ENCODE assay signal across 8 cellular contexts in genomic region chr9:136546697-136547481, GRCh38. TPM values are rescaled to one million over a fixed set of nuclear protein-coding genes. Genes with fewer than 3 reads are reported as not detected.
A peak's percentile ranks its signal among the peaks of the same experiment; 100 is the strongest.
DNase-seq lines count a peak whose midpoint lies in the region; ATAC-seq and TF ChIP-seq lines count a peak whose summit lies in the region.

No MANE protein-coding gene starts in this region.

- peaks cover 33% of the 10 kb centered on the region for H4K20me1 ChIP-seq in DND-41 (ENCODE audit: insufficient read depth, low read length)

- H3K27ac ChIP-seq in DND-41 (ENCODE audit: low read length) (peak overlapping the region; percentile 100), SK-N-MC (peak overlapping the region; percentile 92), heart right ventricle (peak overlapping the region; percentile 88 to 100 (median 98))

- ATAC-seq in DND-41 (ENCODE audit: insufficient read depth, low read depth), result peak; percentile 39
- peak; percentile 1 for ATAC-seq in HG03103 (IDR thresholded peaks at IDR 0.05; ENCODE audit: low read depth, unreplicated experiment)
- peak; percentile 36 to 77 (median 52) for ATAC-seq in heart right ventricle
- no peak for ATAC-seq in GM19328 (IDR thresholded peaks at IDR 0.05; ENCODE audit: unreplicated experiment)
- ATAC-seq in HG03460 (IDR thresholded peaks at IDR 0.05; ENCODE audit: unreplicated experiment), result no peak

- H3K9ac ChIP-seq in DND-41 (ENCODE audit: low read depth, low read length) (peak overlapping the region; percentile 99), SK-N-MC (ENCODE audit: insufficient read length) (peak overlapping the region; percentile 92)

- intact Hi-C loops in heart right ventricle (cut with DNase I), result loop anchor here in 6 of 10 donors (2.0 to 10.0 kb wide), 8 partner anchors 16 to 78 kb away; partner anchors contain the start of gene SEC16A (in 1 of the 6)

- H3K79me2 ChIP-seq in DND-41 (ENCODE audit: insufficient read depth, low read length), result peaks cover 83% of the 10 kb centered on the region

- H3K9me3 ChIP-seq in DND-41 (ENCODE audit: insufficient read depth, low read length, severe bottlenecking) (no peaks in the 10 kb centered on the region), SK-N-MC (ENCODE audit: low read depth, low read length) (no peaks in the 10 kb centered on the region), heart right ventricle (no peaks in the 10 kb centered on the region)

- H3K36me3 ChIP-seq in DND-41 (ENCODE audit: insufficient read depth, low read length) (peaks cover 32% of the 10 kb centered on the region), SK-N-MC (ENCODE audit: insufficient read depth, low read length) (no peaks in the 10 kb centered on the region; the same call in 1 of the 2 replicates), heart right ventricle (peaks cover 0 to 22% (median 2%) of the 10 kb centered on the region in 9 donors)

- peak overlapping the region; percentile 74 for H3K4me2 ChIP-seq in DND-41 (ENCODE audit: insufficient read depth, low read length)

- H3K4me1 ChIP-seq in DND-41 (ENCODE audit: insufficient read depth, low read length) (peaks cover 81% of the 10 kb centered on the region), heart right ventricle (peaks cover 11 to 70% (median 60%) of the 10 kb centered on the region in 9 donors)

- peak overlapping the region; percentile 36 to 63; a peak in 3 of 4 replicates for H3K4me3 ChIP-seq in DND-41 (ENCODE audit: low read depth in 1 of 2, low read length in 2 of 2)
- H3K4me3 ChIP-seq in SK-N-MC, result peak overlapping the region; percentile 90
- H3K4me3 ChIP-seq in heart right ventricle, result peak overlapping the region; percentile 57 to 99 (median 68)

- H3K27me3 ChIP-seq in DND-41 (ENCODE audit: insufficient read depth, low read length, poor library complexity), result no peaks in the 10 kb centered on the region
- no peaks in the 10 kb centered on the region for H3K27me3 ChIP-seq in heart right ventricle

- TF ChIP-seq CTCF in DND-41 (IDR thresholded peaks at IDR 0.05; ENCODE audit: borderline replicate concordance, extremely low read depth, low read length, poor library complexity, severe bottlenecking) (peak; percentile 34), heart right ventricle (IDR thresholded peaks at IDR 0.05) (no peak)

- peak; percentile 78 for DNase-seq in DND-41
- no peak for DNase-seq in SK-N-MC (ENCODE audit: low read depth, low spot score)
- peak; percentile 79 for DNase-seq in amniotic epithelial cell (ENCODE audit: low read depth)
- peak in 1 of 2 donors; percentile 77 for DNase-seq in heart right ventricle
- peak; percentile 45 for DNase-seq in pons (ENCODE audit: low spot score)

- H2AFZ ChIP-seq in DND-41 (ENCODE audit: low read depth, low read length), result peak overlapping the region; percentile 33; the same call in 1 of the 2 replicates

- 3 to 5% methylated on average over 43 of the region's 43 CpGs for WGBS in heart right ventricle, 2 donors

RNA-seq across cellular contexts. Expression of gene NOTCH1, which starts 1.0 kb away (rescaled TPM):
- total RNA-seq in heart right ventricle, result 10 to 100 TPM; 12.0 to 27.0 (median 21.8) TPM
- polyA plus RNA-seq in heart right ventricle, result 10 to 100 TPM in 1 of 2 donors, 1 to 10 TPM in 1; 7.3 to 14.5 TPM

Comparison
In these comparisons a context has a peak if more than half of its experiments do, and no peak if none do; other contexts are left out.
1. ATAC-seq: peak in DND-41 (single experiment), HG03103 (single experiment) and heart right ventricle (8 of 8); none in GM19328 (single experiment) and HG03460 (single experiment).
2. Peak in every context shown above with its lines, with median percentiles within 50 percentile points of each other: H3K27ac ChIP-seq and H3K4me3 ChIP-seq.